8 cellular contexts compared by ENCODE assay signal in the genomic region with DNA sequence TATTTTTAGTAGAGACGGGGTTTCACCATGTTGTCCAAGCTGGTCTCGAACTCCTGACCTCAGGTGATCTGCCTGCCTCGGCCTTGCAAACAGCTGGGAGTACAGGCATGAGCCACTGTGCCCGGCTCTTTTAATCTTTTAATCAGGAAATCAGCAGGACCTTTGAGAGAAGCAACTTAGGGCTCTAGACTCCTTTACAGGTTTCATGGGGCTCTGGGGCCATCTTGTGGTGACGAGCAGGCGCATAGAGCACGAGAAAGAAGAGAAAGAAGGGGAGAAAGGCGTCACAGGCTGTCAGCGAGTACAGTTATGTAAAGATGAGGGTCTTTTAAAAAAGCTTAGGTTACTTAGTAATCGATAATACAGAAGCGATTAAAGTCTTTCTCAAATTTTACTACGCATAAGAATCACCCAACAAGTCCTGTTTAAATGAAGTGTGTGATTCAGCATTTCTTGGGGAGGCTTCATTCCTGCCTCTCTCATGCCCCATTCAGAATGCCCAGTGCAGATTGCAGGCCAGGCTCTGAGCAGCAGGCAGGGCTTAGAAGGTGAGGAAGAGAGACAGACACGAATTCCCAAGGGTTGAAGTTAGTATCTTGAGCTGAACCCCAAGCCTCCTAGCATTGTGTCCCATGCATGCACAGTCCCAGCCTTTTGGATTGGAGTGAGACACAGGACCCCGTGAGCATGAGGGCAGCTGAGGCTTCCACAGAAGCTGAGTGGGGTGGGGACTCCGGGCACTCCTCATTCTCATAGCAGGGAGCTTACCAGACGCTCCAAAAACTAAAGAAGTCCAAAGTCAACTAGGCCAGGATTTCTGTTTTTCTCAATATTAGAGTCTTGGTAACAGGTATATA. TPM values are rescaled to one million over a fixed set of nuclear protein-coding genes. Genes with fewer than 3 reads are reported as not detected.
DNase-seq lines count a peak whose midpoint lies in the region; ATAC-seq and TF ChIP-seq lines count a peak whose summit lies in the region.

No MANE protein-coding gene starts in this region.

- peak overlapping the region; percentile 55 for H3K27ac ChIP-seq in left ventricle myocardium inferior (replicated peaks)

- no peaks in the 10 kb centered on the region for H3K9me3 ChIP-seq in left ventricle myocardium inferior (replicated peaks)

- no peak overlapping the region for H3K4me3 ChIP-seq in left ventricle myocardium inferior

- peaks cover 1% of the 10 kb centered on the region for H3K27me3 ChIP-seq in left ventricle myocardium inferior (ENCODE audit: low read depth)

- peak; percentile 79 for ATAC-seq in GM21786 (IDR thresholded peaks at IDR 0.05; ENCODE audit: unreplicated experiment)

- no peaks in the 10 kb centered on the region for H3K36me3 ChIP-seq in left ventricle myocardium inferior

- TF ChIP-seq CTCF in LNCAP (IDR thresholded peaks at IDR 0.05) (peak; percentile 77), left ventricle myocardium inferior (IDR thresholded peaks at IDR 0.05; ENCODE audit: borderline replicate concordance) (peak; percentile 75)

- intact Hi-C loops in left ventricle myocardium inferior (cut with micrococcal nuclease) = loop anchor here (10.0 kb wide), 1 partner anchor 119 kb away; no protein-coding TSS in a partner anchor

- in situ Hi-C loops in G401 (cut with HindIII; ENCODE audit: low sequenced_read_pairs) = no loop called here

- peaks cover 17% of the 10 kb centered on the region for H3K4me1 ChIP-seq in left ventricle myocardium inferior

- peak; percentile 84 for DNase-seq in G401 (ENCODE audit: low spot score)
- DNase-seq in SHP77 treated with DMSO at 0.1 percent for 48 hours (lab: John Stamatoyannopoulos, UW) = peak; percentile 34
- peak; percentile 79 for DNase-seq in amniotic epithelial cell (ENCODE audit: low read depth)
- DNase-seq in left ventricle myocardium inferior = peak; percentile 52
- peak; percentile 77 for DNase-seq in retina
- DNase-seq in mesenteric fat pad (ENCODE audit: low spot score) = no peak

RNA-seq across cellular contexts. Expression of a gene that starts 23.6 kb away (rescaled TPM):
- total RNA-seq in G401 (2014; rRNA removed; shearing (Covaris generic)) = 200 and 222 TPM in 2 replicates
- total RNA-seq in left ventricle myocardium inferior (206 TPM), mesenteric fat pad (37.9 TPM)
